In the genomic region with DNA sequence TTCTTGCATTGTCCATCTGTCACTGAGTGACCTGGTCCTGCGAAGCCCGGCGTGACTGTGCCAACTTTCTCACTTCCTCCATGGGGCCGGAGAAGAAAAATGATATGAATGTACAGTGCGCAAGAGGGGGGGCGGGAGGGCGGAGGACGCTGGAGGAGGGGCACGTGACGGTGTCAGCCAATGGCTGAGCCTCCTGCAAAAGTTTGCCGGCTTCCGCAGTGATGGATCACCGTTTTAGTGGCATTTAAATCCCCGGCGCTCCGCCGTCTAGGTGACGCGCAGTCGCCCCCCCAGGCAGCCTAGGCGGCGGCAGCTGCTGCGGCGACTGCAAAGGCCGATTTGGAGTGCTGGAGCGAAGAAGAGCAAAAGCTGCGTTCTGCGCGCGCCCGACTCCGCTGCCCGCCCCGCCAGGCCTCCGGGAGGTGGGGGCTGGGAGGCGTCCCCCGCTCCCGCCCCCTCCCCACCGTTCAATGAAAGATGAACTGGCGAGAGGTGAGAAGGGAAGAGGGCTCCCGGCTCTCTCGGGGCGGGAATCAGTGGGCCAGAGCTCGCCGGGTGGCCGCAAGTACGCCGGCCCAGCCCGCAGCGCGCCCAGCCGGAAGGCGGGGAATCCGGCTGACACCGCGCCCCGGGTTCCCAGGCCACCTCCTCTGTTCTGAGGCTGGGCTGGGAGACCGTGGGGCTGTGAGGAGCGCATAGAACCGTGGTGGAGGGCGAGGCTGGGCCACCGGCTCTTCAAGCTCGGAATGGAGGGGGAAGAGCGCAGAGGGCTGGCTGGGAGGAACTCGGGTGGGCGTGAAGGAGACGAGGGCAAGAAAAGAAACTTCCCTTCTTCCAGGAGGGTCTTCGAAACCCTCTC, we compare ENCODE assay signal across 1 cellular context.
A peak's percentile ranks its signal among the peaks of the same experiment; 100 is the strongest.
TF ChIP-seq lines count a peak whose summit lies in the region.

A gene (minus strand): TSS at position 104 of the 859 bp plus-strand sequence. CDS start 88 bp downstream, at position 16.

TF ChIP-seq in HepG2, 621 proteins besides CTCF, POLR2A, EP300 and RAD21 (continued from another document and continues in another):
- TF ChIP-seq, protein P1, sequence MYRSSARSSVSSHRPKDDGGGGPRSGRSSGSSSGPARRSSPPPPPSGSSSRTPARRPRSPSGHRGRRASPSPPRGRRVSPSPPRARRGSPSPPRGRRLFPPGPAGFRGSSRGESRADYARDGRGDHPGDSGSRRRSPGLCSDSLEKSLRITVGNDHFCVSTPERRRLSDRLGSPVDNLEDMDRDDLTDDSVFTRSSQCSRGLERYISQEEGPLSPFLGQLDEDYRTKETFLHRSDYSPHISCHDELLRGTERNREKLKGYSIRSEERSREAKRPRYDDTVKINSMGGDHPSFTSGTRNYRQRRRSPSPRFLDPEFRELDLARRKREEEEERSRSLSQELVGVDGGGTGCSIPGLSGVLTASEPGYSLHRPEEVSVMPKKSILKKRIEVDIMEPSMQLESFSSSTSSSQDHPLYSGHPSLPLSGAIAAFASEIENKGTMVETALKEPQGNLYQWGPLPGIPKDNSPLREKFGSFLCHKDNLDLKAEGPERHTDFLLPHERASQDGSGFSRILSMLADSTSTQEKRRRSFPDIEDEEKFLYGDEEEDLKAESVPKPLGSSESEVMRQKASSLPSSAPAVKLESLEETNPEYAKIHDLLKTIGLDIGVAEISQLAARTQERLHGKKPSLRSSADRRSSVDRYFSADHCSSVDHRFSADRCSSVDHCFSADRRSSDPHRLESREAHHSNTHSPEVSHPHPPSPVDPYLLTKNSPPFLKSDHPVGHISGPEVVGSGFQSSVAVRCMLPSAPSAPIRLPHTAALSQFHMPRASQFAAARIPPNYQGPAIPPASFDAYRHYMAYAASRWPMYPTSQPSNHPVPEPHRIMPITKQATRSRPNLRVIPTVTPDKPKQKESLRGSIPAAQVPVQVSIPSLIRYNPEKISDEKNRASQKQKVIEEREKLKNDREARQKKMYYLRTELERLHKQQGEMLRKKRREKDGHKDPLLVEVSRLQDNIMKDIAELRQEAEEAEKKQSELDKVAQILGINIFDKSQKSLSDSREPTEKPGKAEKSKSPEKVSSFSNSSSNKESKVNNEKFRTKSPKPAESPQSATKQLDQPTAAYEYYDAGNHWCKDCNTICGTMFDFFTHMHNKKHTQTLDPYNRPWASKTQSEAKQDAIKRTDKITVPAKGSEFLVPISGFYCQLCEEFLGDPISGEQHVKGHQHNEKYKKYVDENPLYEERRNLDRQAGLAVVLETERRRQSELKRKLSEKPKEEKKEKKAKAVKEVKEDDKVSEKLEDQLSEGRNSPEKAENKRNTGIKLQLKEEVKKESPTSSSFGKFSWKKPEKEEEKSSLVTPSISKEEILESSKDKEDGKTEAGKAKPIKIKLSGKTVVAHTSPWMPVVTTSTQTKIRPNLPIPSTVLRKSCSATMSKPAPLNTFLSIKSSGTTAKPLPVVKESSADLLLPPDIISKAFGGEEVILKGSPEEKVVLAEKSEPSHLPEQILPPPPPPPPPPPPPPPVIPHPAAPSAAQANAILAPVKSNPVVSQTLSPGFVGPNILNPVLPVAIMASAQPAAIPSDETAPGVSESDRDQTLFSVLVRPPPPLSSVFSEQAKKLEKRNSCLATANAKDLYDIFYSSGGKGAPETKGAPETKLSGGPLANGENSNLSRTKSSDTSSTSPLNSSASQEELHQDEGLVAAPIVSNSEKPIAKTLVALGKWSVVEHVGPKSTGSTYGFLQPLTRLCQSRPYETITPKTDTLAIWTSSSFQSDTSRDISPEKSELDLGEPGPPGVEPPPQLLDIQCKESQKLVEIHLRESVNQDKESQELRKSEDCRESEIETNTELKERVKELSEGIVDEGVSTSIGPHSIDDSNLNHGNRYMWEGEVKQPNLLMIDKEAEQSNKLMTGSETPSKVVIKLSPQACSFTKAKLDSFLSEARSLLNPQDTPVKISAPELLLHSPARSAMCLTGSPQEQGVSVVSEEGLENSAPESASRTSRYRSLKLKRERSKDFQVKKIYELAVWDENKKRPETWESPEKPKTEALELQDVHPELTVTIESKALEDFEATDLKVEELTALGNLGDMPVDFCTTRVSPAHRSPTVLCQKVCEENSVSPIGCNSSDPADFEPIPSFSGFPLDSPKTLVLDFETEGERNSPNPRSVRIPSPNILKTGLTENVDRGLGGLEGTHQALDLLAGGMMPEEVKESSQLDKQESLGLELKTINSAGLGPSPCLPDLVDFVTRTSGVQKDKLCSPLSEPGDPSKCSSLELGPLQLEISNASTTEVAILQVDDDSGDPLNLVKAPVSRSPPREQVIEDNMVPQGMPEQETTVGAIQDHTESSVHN (CRISPR knock-in tag; IDR thresholded peaks at IDR 0.05), result no peak
- TF ChIP-seq NPAS2 (CRISPR knock-in tag; IDR thresholded peaks at IDR 0.05; ENCODE audit: borderline replicate concordance) (no peak), KLF11 (CRISPR knock-in tag; IDR thresholded peaks at IDR 0.05) (no peak), NFYB (CRISPR knock-in tag; IDR thresholded peaks at IDR 0.05) (peak; percentile 53; the same call in 1 of the 2 replicates), ATM (IDR thresholded peaks at IDR 0.05; ENCODE audit: borderline replicate concordance) (no peak), ZNF17 (CRISPR knock-in tag; IDR thresholded peaks at IDR 0.05) (no peak), ZFX (CRISPR knock-in tag; IDR thresholded peaks at IDR 0.05; ENCODE audit: low read depth) (peak; percentile 35; the same call in 1 of the 2 replicates)
- TF ChIP-seq, protein P2, sequence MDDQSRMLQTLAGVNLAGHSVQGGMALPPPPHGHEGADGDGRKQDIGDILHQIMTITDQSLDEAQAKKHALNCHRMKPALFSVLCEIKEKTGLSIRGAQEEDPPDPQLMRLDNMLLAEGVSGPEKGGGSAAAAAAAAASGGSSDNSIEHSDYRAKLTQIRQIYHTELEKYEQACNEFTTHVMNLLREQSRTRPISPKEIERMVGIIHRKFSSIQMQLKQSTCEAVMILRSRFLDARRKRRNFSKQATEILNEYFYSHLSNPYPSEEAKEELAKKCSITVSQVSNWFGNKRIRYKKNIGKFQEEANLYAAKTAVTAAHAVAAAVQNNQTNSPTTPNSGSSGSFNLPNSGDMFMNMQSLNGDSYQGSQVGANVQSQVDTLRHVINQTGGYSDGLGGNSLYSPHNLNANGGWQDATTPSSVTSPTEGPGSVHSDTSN (CRISPR knock-in tag; IDR thresholded peaks at IDR 0.05; ENCODE audit: borderline replicate concordance), result no peak
- TF ChIP-seq, protein P3, sequence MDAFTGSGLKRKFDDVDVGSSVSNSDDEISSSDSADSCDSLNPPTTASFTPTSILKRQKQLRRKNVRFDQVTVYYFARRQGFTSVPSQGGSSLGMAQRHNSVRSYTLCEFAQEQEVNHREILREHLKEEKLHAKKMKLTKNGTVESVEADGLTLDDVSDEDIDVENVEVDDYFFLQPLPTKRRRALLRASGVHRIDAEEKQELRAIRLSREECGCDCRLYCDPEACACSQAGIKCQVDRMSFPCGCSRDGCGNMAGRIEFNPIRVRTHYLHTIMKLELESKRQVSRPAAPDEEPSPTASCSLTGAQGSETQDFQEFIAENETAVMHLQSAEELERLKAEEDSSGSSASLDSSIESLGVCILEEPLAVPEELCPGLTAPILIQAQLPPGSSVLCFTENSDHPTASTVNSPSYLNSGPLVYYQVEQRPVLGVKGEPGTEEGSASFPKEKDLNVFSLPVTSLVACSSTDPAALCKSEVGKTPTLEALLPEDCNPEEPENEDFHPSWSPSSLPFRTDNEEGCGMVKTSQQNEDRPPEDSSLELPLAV (CRISPR knock-in tag; conservative IDR thresholded peaks at IDR 0.05; ENCODE audit: low read depth), result no peak
- TF ChIP-seq, protein P4, sequence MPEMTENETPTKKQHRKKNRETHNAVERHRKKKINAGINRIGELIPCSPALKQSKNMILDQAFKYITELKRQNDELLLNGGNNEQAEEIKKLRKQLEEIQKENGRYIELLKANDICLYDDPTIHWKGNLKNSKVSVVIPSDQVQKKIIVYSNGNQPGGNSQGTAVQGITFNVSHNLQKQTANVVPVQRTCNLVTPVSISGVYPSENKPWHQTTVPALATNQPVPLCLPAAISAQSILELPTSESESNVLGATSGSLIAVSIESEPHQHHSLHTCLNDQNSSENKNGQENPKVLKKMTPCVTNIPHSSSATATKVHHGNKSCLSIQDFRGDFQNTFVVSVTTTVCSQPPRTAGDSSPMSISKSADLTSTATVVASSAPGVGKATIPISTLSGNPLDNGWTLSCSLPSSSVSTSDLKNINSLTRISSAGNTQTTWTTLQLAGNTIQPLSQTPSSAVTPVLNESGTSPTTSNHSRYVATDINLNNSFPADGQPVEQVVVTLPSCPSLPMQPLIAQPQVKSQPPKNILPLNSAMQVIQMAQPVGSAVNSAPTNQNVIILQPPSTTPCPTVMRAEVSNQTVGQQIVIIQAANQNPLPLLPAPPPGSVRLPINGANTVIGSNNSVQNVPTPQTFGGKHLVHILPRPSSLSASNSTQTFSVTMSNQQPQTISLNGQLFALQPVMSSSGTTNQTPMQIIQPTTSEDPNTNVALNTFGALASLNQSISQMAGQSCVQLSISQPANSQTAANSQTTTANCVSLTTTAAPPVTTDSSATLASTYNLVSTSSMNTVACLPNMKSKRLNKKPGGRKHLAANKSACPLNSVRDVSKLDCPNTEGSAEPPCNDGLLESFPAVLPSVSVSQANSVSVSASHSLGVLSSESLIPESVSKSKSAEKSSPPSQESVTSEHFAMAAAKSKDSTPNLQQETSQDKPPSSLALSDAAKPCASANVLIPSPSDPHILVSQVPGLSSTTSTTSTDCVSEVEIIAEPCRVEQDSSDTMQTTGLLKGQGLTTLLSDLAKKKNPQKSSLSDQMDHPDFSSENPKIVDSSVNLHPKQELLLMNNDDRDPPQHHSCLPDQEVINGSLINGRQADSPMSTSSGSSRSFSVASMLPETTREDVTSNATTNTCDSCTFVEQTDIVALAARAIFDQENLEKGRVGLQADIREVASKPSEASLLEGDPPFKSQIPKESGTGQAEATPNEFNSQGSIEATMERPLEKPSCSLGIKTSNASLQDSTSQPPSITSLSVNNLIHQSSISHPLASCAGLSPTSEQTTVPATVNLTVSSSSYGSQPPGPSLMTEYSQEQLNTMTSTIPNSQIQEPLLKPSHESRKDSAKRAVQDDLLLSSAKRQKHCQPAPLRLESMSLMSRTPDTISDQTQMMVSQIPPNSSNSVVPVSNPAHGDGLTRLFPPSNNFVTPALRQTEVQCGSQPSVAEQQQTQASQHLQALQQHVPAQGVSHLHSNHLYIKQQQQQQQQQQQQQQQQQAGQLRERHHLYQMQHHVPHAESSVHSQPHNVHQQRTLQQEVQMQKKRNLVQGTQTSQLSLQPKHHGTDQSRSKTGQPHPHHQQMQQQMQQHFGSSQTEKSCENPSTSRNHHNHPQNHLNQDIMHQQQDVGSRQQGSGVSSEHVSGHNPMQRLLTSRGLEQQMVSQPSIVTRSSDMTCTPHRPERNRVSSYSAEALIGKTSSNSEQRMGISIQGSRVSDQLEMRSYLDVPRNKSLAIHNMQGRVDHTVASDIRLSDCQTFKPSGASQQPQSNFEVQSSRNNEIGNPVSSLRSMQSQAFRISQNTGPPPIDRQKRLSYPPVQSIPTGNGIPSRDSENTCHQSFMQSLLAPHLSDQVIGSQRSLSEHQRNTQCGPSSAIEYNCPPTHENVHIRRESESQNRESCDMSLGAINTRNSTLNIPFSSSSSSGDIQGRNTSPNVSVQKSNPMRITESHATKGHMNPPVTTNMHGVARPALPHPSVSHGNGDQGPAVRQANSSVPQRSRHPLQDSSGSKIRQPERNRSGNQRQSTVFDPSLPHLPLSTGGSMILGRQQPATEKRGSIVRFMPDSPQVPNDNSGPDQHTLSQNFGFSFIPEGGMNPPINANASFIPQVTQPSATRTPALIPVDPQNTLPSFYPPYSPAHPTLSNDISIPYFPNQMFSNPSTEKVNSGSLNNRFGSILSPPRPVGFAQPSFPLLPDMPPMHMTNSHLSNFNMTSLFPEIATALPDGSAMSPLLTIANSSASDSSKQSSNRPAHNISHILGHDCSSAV (CRISPR knock-in tag; IDR thresholded peaks at IDR 0.05; ENCODE audit: borderline replicate concordance), result no peak
- TF ChIP-seq, protein P5, sequence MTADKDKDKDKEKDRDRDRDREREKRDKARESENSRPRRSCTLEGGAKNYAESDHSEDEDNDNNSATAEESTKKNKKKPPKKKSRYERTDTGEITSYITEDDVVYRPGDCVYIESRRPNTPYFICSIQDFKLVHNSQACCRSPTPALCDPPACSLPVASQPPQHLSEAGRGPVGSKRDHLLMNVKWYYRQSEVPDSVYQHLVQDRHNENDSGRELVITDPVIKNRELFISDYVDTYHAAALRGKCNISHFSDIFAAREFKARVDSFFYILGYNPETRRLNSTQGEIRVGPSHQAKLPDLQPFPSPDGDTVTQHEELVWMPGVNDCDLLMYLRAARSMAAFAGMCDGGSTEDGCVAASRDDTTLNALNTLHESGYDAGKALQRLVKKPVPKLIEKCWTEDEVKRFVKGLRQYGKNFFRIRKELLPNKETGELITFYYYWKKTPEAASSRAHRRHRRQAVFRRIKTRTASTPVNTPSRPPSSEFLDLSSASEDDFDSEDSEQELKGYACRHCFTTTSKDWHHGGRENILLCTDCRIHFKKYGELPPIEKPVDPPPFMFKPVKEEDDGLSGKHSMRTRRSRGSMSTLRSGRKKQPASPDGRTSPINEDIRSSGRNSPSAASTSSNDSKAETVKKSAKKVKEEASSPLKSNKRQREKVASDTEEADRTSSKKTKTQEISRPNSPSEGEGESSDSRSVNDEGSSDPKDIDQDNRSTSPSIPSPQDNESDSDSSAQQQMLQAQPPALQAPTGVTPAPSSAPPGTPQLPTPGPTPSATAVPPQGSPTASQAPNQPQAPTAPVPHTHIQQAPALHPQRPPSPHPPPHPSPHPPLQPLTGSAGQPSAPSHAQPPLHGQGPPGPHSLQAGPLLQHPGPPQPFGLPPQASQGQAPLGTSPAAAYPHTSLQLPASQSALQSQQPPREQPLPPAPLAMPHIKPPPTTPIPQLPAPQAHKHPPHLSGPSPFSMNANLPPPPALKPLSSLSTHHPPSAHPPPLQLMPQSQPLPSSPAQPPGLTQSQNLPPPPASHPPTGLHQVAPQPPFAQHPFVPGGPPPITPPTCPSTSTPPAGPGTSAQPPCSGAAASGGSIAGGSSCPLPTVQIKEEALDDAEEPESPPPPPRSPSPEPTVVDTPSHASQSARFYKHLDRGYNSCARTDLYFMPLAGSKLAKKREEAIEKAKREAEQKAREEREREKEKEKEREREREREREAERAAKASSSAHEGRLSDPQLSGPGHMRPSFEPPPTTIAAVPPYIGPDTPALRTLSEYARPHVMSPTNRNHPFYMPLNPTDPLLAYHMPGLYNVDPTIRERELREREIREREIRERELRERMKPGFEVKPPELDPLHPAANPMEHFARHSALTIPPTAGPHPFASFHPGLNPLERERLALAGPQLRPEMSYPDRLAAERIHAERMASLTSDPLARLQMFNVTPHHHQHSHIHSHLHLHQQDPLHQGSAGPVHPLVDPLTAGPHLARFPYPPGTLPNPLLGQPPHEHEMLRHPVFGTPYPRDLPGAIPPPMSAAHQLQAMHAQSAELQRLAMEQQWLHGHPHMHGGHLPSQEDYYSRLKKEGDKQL (CRISPR knock-in tag; IDR thresholded peaks at IDR 0.05; ENCODE audit: low read depth), result no peak
